Comparison of ENCODE assay signal across 15 cellular contexts in the genomic region with DNA sequence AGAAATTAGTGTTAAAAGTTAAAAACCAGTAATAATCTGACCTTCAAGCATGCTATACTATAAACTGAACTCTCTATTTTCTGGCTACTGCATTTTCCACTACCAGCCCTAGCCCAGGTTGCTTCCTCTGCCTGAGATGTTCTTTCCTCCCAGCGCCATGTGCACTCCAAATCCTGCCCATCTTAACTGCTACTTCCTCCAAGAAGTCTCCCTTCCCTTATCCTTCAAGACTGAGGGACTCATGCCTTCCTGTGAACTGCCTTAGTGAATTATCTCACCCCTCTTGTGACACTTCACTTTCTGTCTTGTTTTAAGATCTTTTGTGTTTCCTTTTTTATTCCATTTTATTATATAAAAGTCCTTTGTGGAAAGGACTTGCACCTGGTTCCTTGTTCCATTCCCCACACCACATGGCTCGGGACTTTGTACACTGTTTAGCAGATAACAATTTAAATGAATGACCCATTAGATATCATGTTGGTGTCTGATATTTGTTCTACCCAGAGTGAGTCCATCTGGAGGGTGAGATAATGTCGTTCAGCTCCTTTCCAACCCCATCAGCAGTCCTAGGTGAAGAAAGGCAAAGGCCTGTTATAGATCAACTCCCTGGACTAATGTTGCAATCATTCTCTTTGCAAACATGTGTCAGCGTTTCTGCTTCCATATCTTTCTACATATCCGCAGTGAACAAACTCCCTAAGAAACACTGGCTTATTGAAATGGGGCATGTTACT. TPM values are rescaled to one million over a fixed set of nuclear protein-coding genes. Genes with fewer than 3 reads are reported as not detected.
DNase-seq lines count a peak whose midpoint lies in the region; ATAC-seq, FAIRE-seq and TF ChIP-seq lines count a peak whose summit lies in the region.
"Had no signal": no experiment of that assay in that cellular context is flagged by ENCODE, and none has a peak within 500 bp of the region (broad histone marks: within the 10 kb centered on the region; RNA-seq: fewer than 3 reads in every experiment).

No MANE protein-coding gene starts in this region.

- peaks cover 21% of the 10 kb centered on the region for H3F3A ChIP-seq in GM23248 (ENCODE audit: insufficient read depth)

- H3K4me2 ChIP-seq in GM23248 (ENCODE audit: unreplicated experiment) = no peak overlapping the region

- no peak overlapping the region for H2AFZ ChIP-seq in GM23248

- H3K4me3 ChIP-seq in GM23248 (no peak overlapping the region), small intestine (ENCODE audit: low read depth in 1 of 2, low read length in 2 of 2) (no peak overlapping the region), HAP-1 (no peak overlapping the region)
- H3K4me3 ChIP-seq: breast epithelium, esophagus squamous epithelium, GM12878, thyroid gland had no signal

- no peaks in the 10 kb centered on the region for H4K20me1 ChIP-seq in GM23248 (ENCODE audit: insufficient read depth)

- H3K36me3 ChIP-seq in GM23248 (ENCODE audit: low read depth) (no peaks in the 10 kb centered on the region), small intestine (ENCODE audit: control insufficient read depth in 2 of 2, insufficient read depth in 2 of 2, low read length in 2 of 2) (no peaks in the 10 kb centered on the region), HAP-1 (replicated peaks) (no peaks in the 10 kb centered on the region)
- H3K36me3 ChIP-seq: breast epithelium, esophagus squamous epithelium, thyroid gland had no signal

- no peaks in the 10 kb centered on the region for H3K79me2 ChIP-seq in GM23248 (ENCODE audit: insufficient read depth)

- H3K27ac ChIP-seq in GM23248 (no peak overlapping the region), small intestine (ENCODE audit: low read depth in 1 of 2, low read length in 1 of 2) (peak overlapping the region; percentile 35 to 73)
- H3K27ac ChIP-seq: breast epithelium, thyroid gland had no signal

- 36 to 43% methylated on average over 5 of the region's 5 CpGs for WGBS in GM23248 (ENCODE audit: low coverage in 1 of 2, low lambda C conversion rate in 2 of 2, missing lambda C conversion rate in 2 of 2), 2 experiments
- WGBS in small intestine, 3 donors = 14 to 41% (median 30%) methylated on average over 5 of the region's 5 CpGs

- H3K27me3 ChIP-seq in GM23248 (replicated peaks; ENCODE audit: insufficient read depth) (no peaks in the 10 kb centered on the region), small intestine (ENCODE audit: control insufficient read depth in 2 of 2, insufficient read depth in 2 of 2, low read length in 2 of 2) (peaks cover 0 to 2% of the 10 kb centered on the region in 2 donors), HAP-1 (ENCODE audit: low read depth) (no peaks in the 10 kb centered on the region)
- H3K27me3 ChIP-seq: breast epithelium, esophagus squamous epithelium, thyroid gland had no signal

- no peak overlapping the region for H3K9ac ChIP-seq in GM23248

- intact Hi-C loops in left cardiac atrium (cut with DNase I) = no loop called here

- DNase-seq in GM23248 (peak; percentile 59), SKM-1 treated with dmso at 0.1 percent for 144 hours (lab: John Stamatoyannopoulos, UW; ENCODE audit: unreplicated experiment) (peak; percentile 83), left cardiac atrium (no peak), small intestine (peak; percentile 97), HAP-1 (ENCODE audit: low spot score in 2 of 2) (no peak), GM13976 (ENCODE audit: low spot score) (no peak), NCI-H1048 (lab: John Stamatoyannopoulos, UW) (no peak), NCI-H2227 (lab: John Stamatoyannopoulos, UW; ENCODE audit: unreplicated experiment) (no peak)
- DNase-seq: esophagus squamous epithelium, NCI-H1105, posterior cingulate gyrus, thyroid gland had no signal

- in situ Hi-C loops in GM23248 (cut with MboI) = no loop called here
- in situ Hi-C loops in HAP-1 (cut with MboI; ENCODE audit: low sequenced_read_pairs) = loop anchor here (25.0 kb wide), 1 partner anchor 314 kb away; no protein-coding TSS in a partner anchor
- in situ Hi-C loops in GM13976 (cut with MboI; ENCODE audit: low sequenced_read_pairs, unreplicated experiment) = no loop called here

- H3K4me1 ChIP-seq in GM23248 (ENCODE audit: insufficient read depth) (peaks cover 18% of the 10 kb centered on the region), small intestine (ENCODE audit: control insufficient read depth in 2 of 2, insufficient read depth in 1 of 2, low read depth in 1 of 2, low read length in 1 of 2) (peaks cover 0 to 2% of the 10 kb centered on the region in 2 donors), HAP-1 (no peaks in the 10 kb centered on the region)
- H3K4me1 ChIP-seq: breast epithelium, esophagus squamous epithelium, thyroid gland had no signal

- TF ChIP-seq CTCF in GM13976 (IDR thresholded peaks at IDR 0.05; ENCODE audit: borderline replicate concordance, control extremely low read depth, extremely low read depth, insufficient read depth, missing control alignments) = no peak

- peak; percentile 89 to 95 for ATAC-seq in left cardiac atrium
- ATAC-seq: GM12878 had no signal

- H3K9me2 ChIP-seq in GM23248 (ENCODE audit: insufficient read depth) = no peaks in the 10 kb centered on the region

- no peaks in the 10 kb centered on the region for H3K9me3 ChIP-seq in GM23248 (ENCODE audit: low read depth)
- H3K9me3 ChIP-seq in small intestine (ENCODE audit: control insufficient read depth, low read depth) = no peaks in the 10 kb centered on the region
- no peaks in the 10 kb centered on the region for H3K9me3 ChIP-seq in HAP-1
- H3K9me3 ChIP-seq: breast epithelium, esophagus squamous epithelium, thyroid gland had no signal

- no peak for FAIRE-seq in small intestine (lab: Jason Lieb, UNC)
- FAIRE-seq: GM12878, keratinocyte had no signal

RNA-seq across cellular contexts. Expression of a gene that starts 20.9 kb away (rescaled TPM):
- 144 and 150 TPM in 2 replicates for total RNA-seq in GM23248 (2014; rRNA removed; shearing (Covaris generic))
- polyA plus RNA-seq in GM23248 (2016; fragmentation: Nextera tagmentation; extraction: Ambion mirVana) (14.0 and 16.5 TPM in 2 replicates), small intestine (10 to 100 TPM; 45.3 to 59.4 (median 58.4) TPM)
- total RNA-seq in left cardiac atrium = 10 to 100 TPM; 61.4 to 78.2 TPM

Comparison
In these comparisons a context has a peak if more than half of its experiments do, and no peak if none do; other contexts are left out.
1. DNase-seq: peak in GM23248 (single experiment), SKM-1 treated with dmso at 0.1 percent for 144 hours (single experiment) and small intestine (single experiment); none in left cardiac atrium (single experiment), HAP-1 (0 of 2), GM13976 (single experiment), NCI-H1048 (single experiment) and NCI-H2227 (single experiment).